14 cellular contexts compared by ENCODE assay signal in the genomic region with DNA sequence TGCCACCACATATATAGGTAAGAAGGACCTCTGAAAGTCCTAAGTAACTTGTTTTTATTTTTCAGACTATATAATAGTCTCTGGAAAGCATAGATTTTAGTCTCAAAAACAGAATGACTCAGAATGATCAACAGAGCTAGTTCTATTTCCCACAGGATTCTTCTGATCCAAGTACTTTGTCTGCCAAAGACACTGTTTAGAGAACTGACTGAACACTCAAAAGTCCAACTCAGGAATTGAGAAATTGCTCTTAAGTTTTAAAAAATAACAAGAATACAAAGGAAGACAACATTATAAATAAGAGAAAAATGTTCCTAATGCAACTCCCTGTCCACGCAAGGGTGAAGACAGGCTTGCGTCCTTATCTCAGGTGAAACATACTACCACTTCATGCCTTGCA. TPM values are rescaled to one million over a fixed set of nuclear protein-coding genes. Genes with fewer than 3 reads are reported as not detected.
DNase-seq lines count a peak whose midpoint lies in the region; ATAC-seq, FAIRE-seq and TF ChIP-seq lines count a peak whose summit lies in the region.
"Had no signal": no experiment of that assay in that cellular context is flagged by ENCODE, and none has a peak within 500 bp of the region (broad histone marks: within the 10 kb centered on the region; RNA-seq: fewer than 3 reads in every experiment).

No MANE protein-coding gene starts in this region.

- CTCF ChIA-PET in HepG2 (lab: Yijun Ruan, JAX; ENCODE audit: low intra/inter-chr PET ratio, low total read pairs), result no interaction called here

- H3F3A ChIP-seq in smooth muscle cell (ENCODE audit: low read depth), result peaks cover 3% of the 10 kb centered on the region

- H3K27me3 ChIP-seq in brain microvascular endothelial cell (replicated peaks) (no peaks in the 10 kb centered on the region), left ventricle myocardium inferior (ENCODE audit: low read depth) (no peaks in the 10 kb centered on the region), smooth muscle cell (ENCODE audit: low read depth) (no peaks in the 10 kb centered on the region), HepG2 (ENCODE audit: control insufficient read depth in 1 of 2, insufficient read depth in 2 of 2, low read length in 2 of 2) (no peaks in the 10 kb centered on the region)
- H3K27me3 ChIP-seq: foreskin keratinocyte, ovary had no signal

- H3K79me2 ChIP-seq in smooth muscle cell (ENCODE audit: low read depth) (peaks cover 7% of the 10 kb centered on the region), HepG2 (ENCODE audit: insufficient read depth, low read length) (no peaks in the 10 kb centered on the region)

- in situ Hi-C loops in brain microvascular endothelial cell (cut with HindIII; ENCODE audit: low pct_ligation_motif_present, low sequenced_read_pairs), result no loop called here
- in situ Hi-C loops in HepG2 (cut with HindIII; ENCODE audit: extremely low pct_ligation_motif_present, low pct_unique_long_range_greater_than_20kb), result no loop called here

- ATAC-seq in HepG2, result no peak
- ATAC-seq: foreskin keratinocyte had no signal

- DNase-seq in AG08395 (ENCODE audit: low spot score) (peak; percentile 37), brain microvascular endothelial cell (no peak), left ventricle myocardium inferior (no peak), smooth muscle cell (lab: John Stamatoyannopoulos, UW; ENCODE audit: unreplicated experiment) (no peak), AML-193 (lab: John Stamatoyannopoulos, UW) (no peak), NK-92 (lab: John Stamatoyannopoulos, UW; ENCODE audit: unreplicated experiment) (no peak), HepG2 (ENCODE audit: low spot score) (no peak), NCI-H1048 (lab: John Stamatoyannopoulos, UW) (no peak)
- DNase-seq: activated CD4-positive, alpha-beta T cell treated with anti-CD3 and anti-CD28 coated beads, Interleukin-2, amount 50 U/mL, for 4 hours; foreskin keratinocyte; H9; KG1; NCI-H2227 treated with DMSO at 0.1 percent for 48 hours; ovary had no signal

- TF ChIP-seq POLR2A in HepG2 (IDR thresholded peaks at IDR 0.05; ENCODE audit: insufficient read depth in 1 of 2, low read depth in 2 of 2, low read length in 2 of 2), result no peak

- H3K9me3 ChIP-seq in left ventricle myocardium inferior (replicated peaks) (no peaks in the 10 kb centered on the region), smooth muscle cell (replicated peaks; ENCODE audit: low read depth) (no peaks in the 10 kb centered on the region), HepG2 (ENCODE audit: low read length) (no peaks in the 10 kb centered on the region)
- H3K9me3 ChIP-seq: ovary had no signal

- H3K4me3 ChIP-seq in brain microvascular endothelial cell (ENCODE audit: low read depth, low read length) (no peak overlapping the region), left ventricle myocardium inferior (no peak overlapping the region), smooth muscle cell (no peak overlapping the region), HepG2 (replicated peaks in 1 of 3; ENCODE audit: insufficient read depth in 1 of 3, low read depth in 2 of 3, low read length in 3 of 3) (no peak overlapping the region)
- H3K4me3 ChIP-seq: ovary had no signal

- H3K4me2 ChIP-seq in smooth muscle cell (no peak overlapping the region), HepG2 (ENCODE audit: low read depth, low read length) (no peak overlapping the region)

- H2AFZ ChIP-seq in smooth muscle cell (ENCODE audit: low read depth), result no peak overlapping the region
- H2AFZ ChIP-seq in HepG2 (ENCODE audit: low read length), result no peak overlapping the region

- POLR2A ChIA-PET in HepG2 (lab: Yijun Ruan, JAX), result no interaction called here

- TF ChIP-seq EP300 in HepG2 (IDR thresholded peaks at IDR 0.05; ENCODE audit: low read depth in 2 of 2, low read length in 2 of 2), result no peak
- TF ChIP-seq EP300 in HepG2 (CRISPR knock-in tag; IDR thresholded peaks at IDR 0.05; ENCODE audit: borderline replicate concordance), result no peak

- peak overlapping the region; percentile 75 for H3K27ac ChIP-seq in brain microvascular endothelial cell
- H3K27ac ChIP-seq in left ventricle myocardium inferior (replicated peaks), result peak overlapping the region; percentile 61
- H3K27ac ChIP-seq in smooth muscle cell (ENCODE audit: low read depth), result peak overlapping the region; percentile 21
- H3K27ac ChIP-seq in HepG2 (ENCODE audit: extremely low read length, insufficient read depth, low read length), result no peak overlapping the region
- H3K27ac ChIP-seq: foreskin keratinocyte, ovary had no signal

- H3K4me1 ChIP-seq in left ventricle myocardium inferior (peaks cover 30% of the 10 kb centered on the region), smooth muscle cell (ENCODE audit: low read depth) (no peaks in the 10 kb centered on the region), HepG2 (ENCODE audit: insufficient read depth, low read length) (peaks cover 8% of the 10 kb centered on the region)
- H3K4me1 ChIP-seq: foreskin keratinocyte had no signal

- BruUV-seq in HepG2 (replicated peaks; lab: Mats Ljungman, UMichigan), result no TSS peak

- WGBS in smooth muscle cell (ENCODE audit: low lambda C conversion rate), result 89% methylated on average over 2 of the region's 2 CpGs
- WGBS in HepG2 (ENCODE audit: low lambda C conversion rate), result 95% methylated on average over 2 of the region's 2 CpGs

- H3K9ac ChIP-seq in smooth muscle cell (ENCODE audit: low read depth) (no peak overlapping the region), HepG2 (ENCODE audit: insufficient read depth, low read depth, low read length) (no peak overlapping the region)

- H4K20me1 ChIP-seq in smooth muscle cell (ENCODE audit: low read depth), result peaks cover 15% of the 10 kb centered on the region
- no peaks in the 10 kb centered on the region for H4K20me1 ChIP-seq in HepG2 (ENCODE audit: insufficient read depth, low read length)

- no peak for TF ChIP-seq CTCF in brain microvascular endothelial cell (IDR thresholded peaks at IDR 0.05; ENCODE audit: low read depth, low read length, missing control alignments)
- TF ChIP-seq CTCF in left ventricle myocardium inferior (IDR thresholded peaks at IDR 0.05; ENCODE audit: borderline replicate concordance), result no peak
- TF ChIP-seq CTCF in smooth muscle cell (IDR thresholded peaks at IDR 0.05; ENCODE audit: borderline replicate concordance, insufficient read depth, poor library complexity, severe bottlenecking), result no peak
- TF ChIP-seq CTCF in HepG2 (CRISPR knock-in tag; IDR thresholded peaks at IDR 0.05), result no peak

- intact Hi-C loops in left ventricle myocardium inferior (cut with micrococcal nuclease) (no loop called here), HepG2 (cut with micrococcal nuclease; ENCODE audit: unreplicated experiment) (no loop called here)

- no peaks in the 10 kb centered on the region for H3K36me3 ChIP-seq in brain microvascular endothelial cell (replicated peaks)
- H3K36me3 ChIP-seq in left ventricle myocardium inferior, result peaks cover 24% of the 10 kb centered on the region
- no peaks in the 10 kb centered on the region for H3K36me3 ChIP-seq in smooth muscle cell (ENCODE audit: low read depth)
- H3K36me3 ChIP-seq in HepG2 (replicated peaks in 1 of 2; ENCODE audit: control insufficient read depth in 1 of 2, insufficient read depth in 2 of 2, low read length in 2 of 2), result no peaks in the 10 kb centered on the region; a peak in 1 of 5 replicates
- H3K36me3 ChIP-seq: ovary had no signal

- TF ChIP-seq RAD21 in HepG2 (CRISPR knock-in tag; IDR thresholded peaks at IDR 0.05), result no peak

- FAIRE-seq in HepG2 (lab: Jason Lieb, UNC), result no peak

TF ChIP-seq in HepG2, 621 proteins besides CTCF, POLR2A, EP300 and RAD21:
- TF ChIP-seq AKAP8 (CRISPR knock-in tag; IDR thresholded peaks at IDR 0.05) (no peak), HHEX (CRISPR knock-in tag; IDR thresholded peaks at IDR 0.05) (no peak), KDM2A (CRISPR knock-in tag; IDR thresholded peaks at IDR 0.05; ENCODE audit: borderline replicate concordance, low read depth) (no peak), ZNF772 (CRISPR knock-in tag; IDR thresholded peaks at IDR 0.05) (no peak)

RNA-seq across cellular contexts. Expression of a gene that starts 29.0 kb away (rescaled TPM):
- total RNA-seq in left ventricle myocardium inferior (100 TPM), smooth muscle cell (110 and 124 TPM in 2 replicates), HepG2 (2016; rRNA removed; fragmentation: Illumina TruSeq; extraction: Trizol) (10.4 and 28.9 TPM in 2 replicates)
- polyA plus RNA-seq in smooth muscle cell (111 and 133 TPM in 2 replicates), HepG2 (2011; rRNA removed) (76.4 and 83.6 TPM in 2 replicates)
- total RNA-seq in HepG2 (2016; cell fraction: cytosol; rRNA removed; fragmentation: Illumina TruSeq; extraction: Trizol; ENCODE audit: low read depth), result 3.0 and 5.2 TPM in 2 replicates
- 10.1 and 29.2 TPM in 2 replicates for total RNA-seq in HepG2 (2016; cell fraction: insoluble cytoplasmic fraction; rRNA removed; fragmentation: Illumina TruSeq; extraction: Trizol)
- 6.4 and 6.6 TPM in 2 replicates for total RNA-seq in HepG2 (2016; cell fraction: membrane; rRNA removed; fragmentation: Illumina TruSeq; extraction: Trizol)
- 26.8 and 34.0 TPM in 2 replicates for total RNA-seq in HepG2 (2016; cell fraction: nucleus; rRNA removed; fragmentation: Illumina TruSeq; extraction: Trizol)
- polyA plus RNA-seq in HepG2 (2011; cell fraction: cytosol; rRNA removed), result 76.0 and 85.2 TPM in 2 replicates
- 50.5 and 61.9 TPM in 2 replicates for polyA plus RNA-seq in HepG2 (2011; cell fraction: nucleus; rRNA removed)
- polyA plus RNA-seq in HepG2 (2012), result 45.0 and 57.9 TPM in 2 replicates
- polyA plus RNA-seq in HepG2 (2016; cell fraction: cytosol; fragmentation: Illumina TruSeq; extraction: Trizol; ENCODE audit: low read depth), result 3.5 and 4.0 TPM in 2 replicates
- polyA plus RNA-seq in HepG2 (2016; cell fraction: insoluble cytoplasmic fraction; fragmentation: Illumina TruSeq; extraction: Trizol; ENCODE audit: low read depth), result 12.3 and 12.9 TPM in 2 replicates
- polyA plus RNA-seq in HepG2 (2016; cell fraction: membrane; fragmentation: Illumina TruSeq; extraction: Trizol; ENCODE audit: low read depth), result 4.3 and 4.4 TPM in 2 replicates
- polyA plus RNA-seq in HepG2 (2016; cell fraction: nucleus; fragmentation: Illumina TruSeq; extraction: Trizol; ENCODE audit: insufficient read depth, low read depth), result 46.4 and 49.9 TPM in 2 replicates
- polyA minus RNA-seq in HepG2 (2011; rRNA and poly(A)+ RNA removed; ENCODE audit: low replicate concordance), result 30.5 and 33.0 TPM in 2 replicates
- 17.5 and 19.4 TPM in 2 replicates for polyA minus RNA-seq in HepG2 (2011; cell fraction: cytosol; rRNA and poly(A)+ RNA removed)
- 14.9 and 23.0 TPM in 2 replicates for polyA minus RNA-seq in HepG2 (2011; cell fraction: nucleus; rRNA and poly(A)+ RNA removed)
